15 cellular contexts compared by ENCODE assay signal in genomic region chr18:13262839-13263691, GRCh38. TPM values are rescaled to one million over a fixed set of nuclear protein-coding genes. Genes with fewer than 3 reads are reported as not detected.
"Had no signal": no experiment of that assay in that cellular context is flagged by ENCODE, and none has a peak within 500 bp of the region (broad histone marks: within the 10 kb centered on the region; RNA-seq: fewer than 3 reads in every experiment).

No MANE protein-coding gene starts in this region.

- H3K36me3 Mint-ChIP-seq: activated naive CD8-positive, alpha-beta T cell; mesothelial cell of epicardium; neural progenitor cell; stimulated activated memory B cell treated with anti-CD40 and anti-IgM and Interleukin-4, amounts not matched to agents 10 μg/mL and 1 μg/mL and 100 μg/mL, for 72 hours had no signal

- H3K4me3 Mint-ChIP-seq: activated naive CD8-positive, alpha-beta T cell; mesothelial cell of epicardium; neural progenitor cell; stimulated activated memory B cell treated with anti-CD40 and anti-IgM and Interleukin-4, amounts not matched to agents 10 μg/mL and 1 μg/mL and 100 μg/mL, for 72 hours had no signal

- H3K4me2 ChIP-seq: neural progenitor cell had no signal

- ATAC-seq: activated CD4-positive, CD25-positive, alpha-beta regulatory T cell treated with anti-CD3 and anti-CD28 coated beads, Interleukin-2, amount 50 U/mL, for 24 hours; gastrocnemius medialis; stimulated activated memory B cell treated with anti-CD40 and anti-IgM and Interleukin-4, amounts not matched to agents 10 μg/mL and 1 μg/mL and 100 μg/mL, for 72 hours had no signal

- H3K9me3 Mint-ChIP-seq: mesothelial cell of epicardium; neural progenitor cell; stimulated activated memory B cell treated with anti-CD40 and anti-IgM and Interleukin-4, amounts not matched to agents 10 μg/mL and 1 μg/mL and 100 μg/mL, for 72 hours had no signal

- H3K27ac ChIP-seq: gastrocnemius medialis, neural progenitor cell, parathyroid adenoma had no signal

- DNase-seq: activated CD4-positive, alpha-beta T cell treated with anti-CD3 and anti-CD28 coated beads, Interleukin-2, amount 50 U/mL, for 48 hours; activated gamma-delta T cell; effector CD8-positive, alpha-beta T cell; gastrocnemius medialis; retina; SIG-M5; small intestine; transverse colon had no signal

- H2AFZ ChIP-seq: neural progenitor cell, parathyroid adenoma had no signal

- H3K9ac ChIP-seq: neural progenitor cell, parathyroid adenoma had no signal

- H3K27me3 ChIP-seq: gastrocnemius medialis, neural progenitor cell, transverse colon had no signal

- H3K27ac Mint-ChIP-seq: activated naive CD8-positive, alpha-beta T cell; mesothelial cell of epicardium; neural progenitor cell; stimulated activated memory B cell treated with anti-CD40 and anti-IgM and Interleukin-4, amounts not matched to agents 10 μg/mL and 1 μg/mL and 100 μg/mL, for 72 hours had no signal

- H3K4me1 ChIP-seq: parathyroid adenoma had no signal

- H3K4me3 ChIP-seq: gastrocnemius medialis, neural progenitor cell, transverse colon had no signal

- H3K9me3 ChIP-seq: gastrocnemius medialis, transverse colon had no signal

- H3K36me3 ChIP-seq: gastrocnemius medialis, neural progenitor cell, transverse colon had no signal

- H3K27me3 Mint-ChIP-seq: activated naive CD8-positive, alpha-beta T cell had no signal

RNA-seq across cellular contexts. Expression of gene LDLRAD4, which starts 44.5 kb away (rescaled TPM):
- total RNA-seq: bronchial epithelial cell had no signal
